In genomic region chr3:99867594-99868437, GRCh38 we compare ENCODE assay signal across 14 cellular contexts. TPM values are rescaled to one million over a fixed set of nuclear protein-coding genes. Genes with fewer than 3 reads are reported as not detected.
DNase-seq lines count a peak whose midpoint lies in the region; ATAC-seq and TF ChIP-seq lines count a peak whose summit lies in the region.
"Had no signal": no experiment of that assay in that cellular context is flagged by ENCODE, and none has a peak within 500 bp of the region (broad histone marks: within the 10 kb centered on the region; RNA-seq: fewer than 3 reads in every experiment).

No MANE protein-coding gene starts in this region.

- POLR2A ChIA-PET in MCF 10A (lab: Yijun Ruan, JAX): interaction anchor here (0.8 to 1.4 kb wide), 5 partner anchors 8 to 50 kb away, joined by 3 to 4 read pairs (median 3); partner anchors contain the start of gene CMSS1

- BruUV-seq in MCF 10A (replicated peaks; lab: Mats Ljungman, UMichigan): no TSS peak

- H3K9me3 Mint-ChIP-seq in MCF 10A (ENCODE audit: unreplicated experiment): no peaks in the 10 kb centered on the region
- no peaks in the 10 kb centered on the region for H3K9me3 Mint-ChIP-seq in activated T-helper 2 cell treated with anti-CD3 and anti-CD28 coated beads, Interferon-gamma antibody, Interleukin-2, Interleukin-4, amounts not matched to agents 10 μg/mL and 5 μg/mL and 100 μg/mL, durations not matched to agents 14 hours and 24 hours and 36 hours
- H3K9me3 Mint-ChIP-seq: stimulated activated effector memory CD8-positive, alpha-beta T cell treated with anti-CD3 and anti-CD28 coated beads, Interleukin-12 subunit alpha, Interleukin-12 subunit beta, amount 100 ng/mL, for 72 hours had no signal

- no peak overlapping the region for H2BK120ac ChIP-seq in mesendoderm (ENCODE audit: low read depth, low read length)

- no peak for DNase-seq in breast epithelium (ENCODE audit: low spot score in 2 of 2)
- DNase-seq in MCF 10A (ENCODE audit: unreplicated experiment): no peak
- no peak for DNase-seq in activated T-helper 2 cell treated with anti-CD3 and anti-CD28 coated beads, Interferon-gamma antibody, Interleukin-2, Interleukin-4, amounts not matched to agents 10 μg/mL and 5 μg/mL and 100 μg/mL, durations not matched to agents 14 hours and 24 hours and 36 hours (ENCODE audit: low spot score)
- peak; percentile 87 for DNase-seq in mesendoderm
- DNase-seq in effector memory CD4-positive, alpha-beta T cell: no peak
- DNase-seq in NCI-H524 treated with DMSO at 0.1 percent for 48 hours (lab: John Stamatoyannopoulos, UW): no peak
- DNase-seq: activated T-cell treated with anti-CD3 and anti-CD28 coated beads, Interleukin-2, amount 50 U/mL, for 48 hours; brain microvascular endothelial cell; NCI-H146; SHP77 had no signal

- H2BK15ac ChIP-seq in mesendoderm (replicated peaks; ENCODE audit: low read depth): no peak overlapping the region

- H3K27me3 ChIP-seq in breast epithelium (no peaks in the 10 kb centered on the region), mesendoderm (ENCODE audit: insufficient read depth, low read length, poor library complexity) (no peaks in the 10 kb centered on the region)
- H3K27me3 ChIP-seq in effector memory CD4-positive, alpha-beta T cell (replicated peaks; ENCODE audit: control insufficient read depth, insufficient read depth, low read length, poor library complexity, severe bottlenecking): no peaks in the 10 kb centered on the region
- H3K27me3 ChIP-seq: brain microvascular endothelial cell had no signal

- CTCF ChIA-PET in MCF 10A (lab: Yijun Ruan, JAX): interaction anchor here (0.5 to 2.0 kb wide), 5 partner anchors 24 to 1718 kb away, joined by 3 to 12 read pairs (median 5); no protein-coding TSS in a partner anchor

- H3K23ac ChIP-seq in mesendoderm (ENCODE audit: low read length): no peak overlapping the region

- H3K18ac ChIP-seq in mesendoderm (ENCODE audit: low read length): no peak overlapping the region

- H3K36me3 ChIP-seq in breast epithelium (no peaks in the 10 kb centered on the region), mesendoderm (ENCODE audit: control insufficient read depth, insufficient read depth, low read length) (no peaks in the 10 kb centered on the region), urinary bladder (ENCODE audit: insufficient read depth) (no peaks in the 10 kb centered on the region)
- no peaks in the 10 kb centered on the region for H3K36me3 ChIP-seq in effector memory CD4-positive, alpha-beta T cell (ENCODE audit: control insufficient read depth, insufficient read depth, low read length)

- no peak overlapping the region for H3K27ac Mint-ChIP-seq in MCF 10A (ENCODE audit: low read depth, unreplicated experiment)
- peak overlapping the region; percentile 83 for H3K27ac Mint-ChIP-seq in activated T-helper 2 cell treated with anti-CD3 and anti-CD28 coated beads, Interferon-gamma antibody, Interleukin-2, Interleukin-4, amounts not matched to agents 10 μg/mL and 5 μg/mL and 100 μg/mL, durations not matched to agents 14 hours and 24 hours and 36 hours
- H3K27ac Mint-ChIP-seq: progenitor cell of endocrine pancreas; stimulated activated effector memory CD8-positive, alpha-beta T cell treated with anti-CD3 and anti-CD28 coated beads, Interleukin-12 subunit alpha, Interleukin-12 subunit beta, amount 100 ng/mL, for 72 hours had no signal

- no peaks in the 10 kb centered on the region for H3K79me2 ChIP-seq in mesendoderm (ENCODE audit: control insufficient read depth, insufficient read depth, low read length)

- H3K36me3 Mint-ChIP-seq in MCF 10A (ENCODE audit: insufficient read depth, unreplicated experiment): peaks cover 15% of the 10 kb centered on the region
- H3K36me3 Mint-ChIP-seq in activated T-helper 2 cell treated with anti-CD3 and anti-CD28 coated beads, Interferon-gamma antibody, Interleukin-2, Interleukin-4, amounts not matched to agents 10 μg/mL and 5 μg/mL and 100 μg/mL, durations not matched to agents 14 hours and 24 hours and 36 hours (ENCODE audit: low read depth): peaks cover 59% of the 10 kb centered on the region

- H3K4me1 ChIP-seq in breast epithelium: peaks cover 0 to 3% of the 10 kb centered on the region in 2 donors
- peaks cover 8% of the 10 kb centered on the region for H3K4me1 ChIP-seq in mesendoderm (ENCODE audit: control insufficient read depth, low read depth, low read length)
- H3K4me1 ChIP-seq in urinary bladder (ENCODE audit: insufficient read depth): no peaks in the 10 kb centered on the region
- no peaks in the 10 kb centered on the region for H3K4me1 ChIP-seq in effector memory CD4-positive, alpha-beta T cell (ENCODE audit: control insufficient read depth, insufficient read depth, low read length, poor library complexity, severe bottlenecking)

- no peak for TF ChIP-seq CTCF in breast epithelium (IDR thresholded peaks at IDR 0.05)
- TF ChIP-seq CTCF in MCF 10A (IDR thresholded peaks at IDR 0.05; ENCODE audit: unreplicated experiment): no peak

- H3K9me3 ChIP-seq in breast epithelium: no peaks in the 10 kb centered on the region
- H3K9me3 ChIP-seq in effector memory CD4-positive, alpha-beta T cell (ENCODE audit: control insufficient read depth, low read length): no peaks in the 10 kb centered on the region

- no peak overlapping the region for H3K4ac ChIP-seq in mesendoderm (ENCODE audit: low read depth, low read length)

- no peaks in the 10 kb centered on the region for H3K27me3 Mint-ChIP-seq in MCF 10A (ENCODE audit: insufficient read depth, unreplicated experiment)
- no peaks in the 10 kb centered on the region for H3K27me3 Mint-ChIP-seq in activated T-helper 2 cell treated with anti-CD3 and anti-CD28 coated beads, Interferon-gamma antibody, Interleukin-2, Interleukin-4, amounts not matched to agents 10 μg/mL and 5 μg/mL and 100 μg/mL, durations not matched to agents 14 hours and 24 hours and 36 hours (ENCODE audit: low read depth)
- H3K27me3 Mint-ChIP-seq: progenitor cell of endocrine pancreas had no signal

- H3K4me1 Mint-ChIP-seq in MCF 10A (ENCODE audit: insufficient read depth, unreplicated experiment): peaks cover 32% of the 10 kb centered on the region
- peaks cover 95% of the 10 kb centered on the region for H3K4me1 Mint-ChIP-seq in activated T-helper 2 cell treated with anti-CD3 and anti-CD28 coated beads, Interferon-gamma antibody, Interleukin-2, Interleukin-4, amounts not matched to agents 10 μg/mL and 5 μg/mL and 100 μg/mL, durations not matched to agents 14 hours and 24 hours and 36 hours (ENCODE audit: low read depth)

- H3K4me3 ChIP-seq in breast epithelium: no peak overlapping the region
- no peak overlapping the region for H3K4me3 ChIP-seq in mesendoderm (ENCODE audit: low read length)
- no peak overlapping the region for H3K4me3 ChIP-seq in urinary bladder (ENCODE audit: low read depth, low read length)
- no peak overlapping the region for H3K4me3 ChIP-seq in effector memory CD4-positive, alpha-beta T cell (ENCODE audit: insufficient read depth, low read depth, low read length, poor library complexity, severe bottlenecking)

- no CpG with 5 or more reads among the region's 3 CpGs for WGBS in mesendoderm (ENCODE audit: extremely low coverage, insufficient coverage, low lambda C conversion rate)
- WGBS in urinary bladder: 56% methylated on average over 3 of the region's 3 CpGs

- intact Hi-C loops in breast epithelium (cut with DNase I; ENCODE audit: low total_unique reads) (no loop called here), MCF 10A (cut with micrococcal nuclease) (no loop called here)
- intact Hi-C loops in activated T-helper 2 cell treated with anti-CD3 and anti-CD28 coated beads, Interferon-gamma antibody, Interleukin-2, Interleukin-4, amounts not matched to agents 10 μg/mL and 5 μg/mL and 100 μg/mL, durations not matched to agents 14 hours and 24 hours and 36 hours (cut with micrococcal nuclease): no loop called here

- ATAC-seq in GM19328 (IDR thresholded peaks at IDR 0.05; ENCODE audit: unreplicated experiment): no peak
- ATAC-seq: stimulated activated effector memory CD8-positive, alpha-beta T cell treated with anti-CD3 and anti-CD28 coated beads, Interleukin-12 subunit alpha, Interleukin-12 subunit beta, amount 100 ng/mL, for 72 hours had no signal

- no peak overlapping the region for H3K56ac ChIP-seq in mesendoderm (ENCODE audit: low read length)

- H4K8ac ChIP-seq in mesendoderm (ENCODE audit: low read depth, low read length): no peak overlapping the region

- no peak for TF ChIP-seq POLR2A in breast epithelium (IDR thresholded peaks at IDR 0.05)

- no peak overlapping the region for H3K9ac ChIP-seq in mesendoderm (ENCODE audit: low read length)

- no peak overlapping the region for H3K4me2 ChIP-seq in mesendoderm (ENCODE audit: low read length)

- H3K4me3 Mint-ChIP-seq in MCF 10A (ENCODE audit: unreplicated experiment): no peak overlapping the region
- no peak overlapping the region for H3K4me3 Mint-ChIP-seq in activated T-helper 2 cell treated with anti-CD3 and anti-CD28 coated beads, Interferon-gamma antibody, Interleukin-2, Interleukin-4, amounts not matched to agents 10 μg/mL and 5 μg/mL and 100 μg/mL, durations not matched to agents 14 hours and 24 hours and 36 hours (ENCODE audit: low read depth)

- no peak overlapping the region for H4K5ac ChIP-seq in mesendoderm (ENCODE audit: low read length)

- H3K27ac ChIP-seq in breast epithelium: peak overlapping the region; percentile 48 to 59
- H3K27ac ChIP-seq in mesendoderm (ENCODE audit: low read depth, low read length): no peak overlapping the region
- peak overlapping the region; percentile 31 for H3K27ac ChIP-seq in urinary bladder (ENCODE audit: low read depth)
- H3K27ac ChIP-seq in effector memory CD4-positive, alpha-beta T cell (ENCODE audit: insufficient read depth, low read length, poor library complexity, severe bottlenecking): no peak overlapping the region
- H3K27ac ChIP-seq: brain microvascular endothelial cell had no signal

- no peak overlapping the region for H2AK5ac ChIP-seq in mesendoderm (ENCODE audit: low read length)

- peaks cover 5% of the 10 kb centered on the region for H3K79me1 ChIP-seq in mesendoderm (ENCODE audit: low read length)

- H2BK5ac ChIP-seq in mesendoderm (ENCODE audit: low read length): no peak overlapping the region

RNA-seq across cellular contexts. Expression of gene CMSS1, which starts 50.2 kb away (rescaled TPM):
- total RNA-seq in breast epithelium (10 to 100 TPM; 15.5 to 35.4 (median 16.1) TPM), MCF 10A (2022) (79.7 and 117 TPM in 2 replicates), urinary bladder (14.7 TPM)
- 138 and 143 TPM in 2 replicates for total RNA-seq in activated T-helper 2 cell treated with anti-CD3 and anti-CD28 coated beads, Interferon-gamma antibody, Interleukin-2, Interleukin-4, amounts not matched to agents 10 μg/mL and 5 μg/mL and 100 μg/mL, durations not matched to agents 14 hours and 24 hours and 36 hours
- 157 TPM for polyA plus RNA-seq in mesendoderm (2013, experiment 1 of 2)
- 149 TPM for polyA plus RNA-seq in mesendoderm (2013, experiment 2 of 2)
- polyA plus RNA-seq in urinary bladder: 25.0 TPM

Comparison
In these comparisons a context has a peak if more than half of its experiments do, and no peak if none do; other contexts are left out.
1. H3K27ac ChIP-seq: peak in breast epithelium (2 of 2) and urinary bladder (single experiment); none in mesendoderm (single experiment) and effector memory CD4-positive, alpha-beta T cell (single experiment).